ENCODE assay signal across 15 cellular contexts in the genomic region with DNA sequence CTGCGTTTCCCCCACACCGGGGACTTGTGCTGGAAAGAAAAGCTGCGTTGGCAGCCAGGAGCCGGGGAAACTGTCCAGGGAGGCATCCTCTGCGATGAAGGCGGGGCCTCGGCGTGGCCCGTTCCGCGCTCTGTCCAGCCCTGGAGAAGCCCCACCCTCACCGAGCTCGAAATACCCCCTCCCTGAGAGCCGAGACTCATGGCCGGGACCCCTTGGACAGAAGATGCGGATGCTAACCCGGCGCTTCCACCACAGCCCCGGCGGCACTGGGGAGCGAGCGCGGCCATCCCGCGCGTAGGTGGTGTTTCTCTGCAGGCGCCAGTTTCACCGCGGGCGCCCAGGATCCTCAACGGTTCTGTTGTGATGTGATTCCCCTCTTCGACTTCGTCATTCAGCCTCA. TPM values are rescaled to one million over a fixed set of nuclear protein-coding genes. Genes with fewer than 3 reads are reported as not detected.
DNase-seq lines count a peak whose midpoint lies in the region; ATAC-seq and TF ChIP-seq lines count a peak whose summit lies in the region.
"Had no signal": no experiment of that assay in that cellular context is flagged by ENCODE, and none has a peak within 500 bp of the region (broad histone marks: within the 10 kb centered on the region; RNA-seq: fewer than 3 reads in every experiment).

No MANE protein-coding gene starts in this region.

- TF ChIP-seq POLR2A in body of pancreas (IDR thresholded peaks at IDR 0.05) = no peak

- H3K27ac ChIP-seq in body of pancreas = no peak overlapping the region
- H3K27ac ChIP-seq: A549, KMS-11, upper lobe of right lung had no signal

- H3K9me3 ChIP-seq in body of pancreas = no peaks in the 10 kb centered on the region
- H3K9me3 ChIP-seq: A549, upper lobe of right lung had no signal

- no peaks in the 10 kb centered on the region for H3K9me3 Mint-ChIP-seq in activated CD4-positive, alpha-beta T cell treated with anti-CD3 and anti-CD28 coated beads, Interleukin-2, amount 10 ng/mL, durations not matched to agents 24 days and 14 days
- no peaks in the 10 kb centered on the region for H3K9me3 Mint-ChIP-seq in activated naive CD8-positive, alpha-beta T cell treated with anti-CD3 and anti-CD28 coated beads for 36 hours
- H3K9me3 Mint-ChIP-seq in natural killer cell treated with Interleukin-12 subunit alpha and Interleukin-12 subunit beta and Interleukin-15 and Interleukin-18, amount 100 ng/mL, for 72 hours = no peaks in the 10 kb centered on the region

- peak overlapping the region; percentile 81 for H3K4me3 Mint-ChIP-seq in activated CD4-positive, alpha-beta T cell treated with anti-CD3 and anti-CD28 coated beads, Interleukin-2, amount 10 ng/mL, durations not matched to agents 24 days and 14 days
- no peak overlapping the region for H3K4me3 Mint-ChIP-seq in activated naive CD8-positive, alpha-beta T cell treated with anti-CD3 and anti-CD28 coated beads for 36 hours
- H3K4me3 Mint-ChIP-seq in natural killer cell treated with Interleukin-12 subunit alpha and Interleukin-12 subunit beta and Interleukin-15 and Interleukin-18, amount 100 ng/mL, for 72 hours = peak overlapping the region; percentile 81

- WGBS in body of pancreas, 2 donors = 81 to 89% methylated on average over 30 to 32 of the region's 33 CpGs

- ATAC-seq in natural killer cell treated with Interleukin-12 subunit alpha and Interleukin-12 subunit beta and Interleukin-15 and Interleukin-18, amount 100 ng/mL, for 72 hours = peak in 1 of 2 donors; percentile 70
- ATAC-seq in body of pancreas (no peak), GM18867 (IDR thresholded peaks at IDR 0.05; ENCODE audit: unreplicated experiment) (no peak), HG02840 (IDR thresholded peaks at IDR 0.05; ENCODE audit: low FRiP score, unreplicated experiment) (no peak)
- ATAC-seq: A549, upper lobe of right lung had no signal

- H3K4me3 ChIP-seq in H7 (ENCODE audit: insufficient read depth, low read depth, low read length) = no peak overlapping the region
- H3K4me3 ChIP-seq in body of pancreas = no peak overlapping the region
- H3K4me3 ChIP-seq: A549, upper lobe of right lung had no signal

- H3K27ac Mint-ChIP-seq in activated CD4-positive, alpha-beta T cell treated with anti-CD3 and anti-CD28 coated beads, Interleukin-2, amount 10 ng/mL, durations not matched to agents 24 days and 14 days = peak overlapping the region; percentile 97
- H3K27ac Mint-ChIP-seq in activated naive CD8-positive, alpha-beta T cell treated with anti-CD3 and anti-CD28 coated beads for 36 hours = peak overlapping the region; percentile 91
- H3K27ac Mint-ChIP-seq in natural killer cell treated with Interleukin-12 subunit alpha and Interleukin-12 subunit beta and Interleukin-15 and Interleukin-18, amount 100 ng/mL, for 72 hours = peak overlapping the region; percentile 39 to 57

- DNase-seq in activated CD4-positive, alpha-beta T cell treated with anti-CD3 and anti-CD28 coated beads, Interleukin-2, amount 10 ng/mL, durations not matched to agents 24 days and 14 days = peak; percentile 76
- DNase-seq in activated CD4-positive, alpha-beta T cell treated with anti-CD3 and anti-CD28 coated beads, Interleukin-2, amount 50 U/mL, for 1 hour = no peak
- DNase-seq in H7 (peak; percentile 68), body of pancreas (no peak)
- DNase-seq in activated naive CD8-positive, alpha-beta T cell treated with anti-CD3 and anti-CD28 coated beads for 36 hours = peak; percentile 21
- DNase-seq in natural killer cell treated with Interleukin-12 subunit alpha and Interleukin-12 subunit beta and Interleukin-15 and Interleukin-18, amount 100 ng/mL, for 72 hours (ENCODE audit: low spot score) = no peak
- DNase-seq: DMS53, NCI-H1694 treated with DMSO at 0.1 percent for 48 hours, NCI-H748 treated with DMSO at 0.1 percent for 48 hours, RPMI8226 had no signal

- no peaks in the 10 kb centered on the region for H3K36me3 Mint-ChIP-seq in activated CD4-positive, alpha-beta T cell treated with anti-CD3 and anti-CD28 coated beads, Interleukin-2, amount 10 ng/mL, durations not matched to agents 24 days and 14 days (ENCODE audit: low read depth)
- H3K36me3 Mint-ChIP-seq in activated naive CD8-positive, alpha-beta T cell treated with anti-CD3 and anti-CD28 coated beads for 36 hours = no peaks in the 10 kb centered on the region
- no peaks in the 10 kb centered on the region for H3K36me3 Mint-ChIP-seq in natural killer cell treated with Interleukin-12 subunit alpha and Interleukin-12 subunit beta and Interleukin-15 and Interleukin-18, amount 100 ng/mL, for 72 hours

- no peak for TF ChIP-seq CTCF in body of pancreas (IDR thresholded peaks at IDR 0.05)

- H3K27me3 ChIP-seq in H7 (ENCODE audit: control insufficient read depth, insufficient read depth, low read length) (no peaks in the 10 kb centered on the region), body of pancreas (no peaks in the 10 kb centered on the region)
- H3K27me3 ChIP-seq: upper lobe of right lung had no signal

- H3K4me1 Mint-ChIP-seq in activated CD4-positive, alpha-beta T cell treated with anti-CD3 and anti-CD28 coated beads, Interleukin-2, amount 10 ng/mL, durations not matched to agents 24 days and 14 days = peaks cover 49% of the 10 kb centered on the region
- peaks cover 40% of the 10 kb centered on the region for H3K4me1 Mint-ChIP-seq in activated naive CD8-positive, alpha-beta T cell treated with anti-CD3 and anti-CD28 coated beads for 36 hours
- H3K4me1 Mint-ChIP-seq in natural killer cell treated with Interleukin-12 subunit alpha and Interleukin-12 subunit beta and Interleukin-15 and Interleukin-18, amount 100 ng/mL, for 72 hours (ENCODE audit: low read depth in 2 of 2) = peaks cover 31 to 36% of the 10 kb centered on the region in 2 donors

- no peaks in the 10 kb centered on the region for H3K27me3 Mint-ChIP-seq in activated CD4-positive, alpha-beta T cell treated with anti-CD3 and anti-CD28 coated beads, Interleukin-2, amount 10 ng/mL, durations not matched to agents 24 days and 14 days
- H3K27me3 Mint-ChIP-seq in activated naive CD8-positive, alpha-beta T cell treated with anti-CD3 and anti-CD28 coated beads for 36 hours = no peaks in the 10 kb centered on the region
- peaks cover 0 to 6% of the 10 kb centered on the region in 2 donors for H3K27me3 Mint-ChIP-seq in natural killer cell treated with Interleukin-12 subunit alpha and Interleukin-12 subunit beta and Interleukin-15 and Interleukin-18, amount 100 ng/mL, for 72 hours

- H3K36me3 ChIP-seq in H7 (replicated peaks; ENCODE audit: control insufficient read depth, insufficient read depth, low read length) (peaks cover 5% of the 10 kb centered on the region), body of pancreas (replicated peaks in 1 of 2; ENCODE audit: insufficient read depth in 1 of 2, low read depth in 2 of 2) (no peaks in the 10 kb centered on the region)
- H3K36me3 ChIP-seq: upper lobe of right lung had no signal

- intact Hi-C loops in activated CD4-positive, alpha-beta T cell treated with anti-CD3 and anti-CD28 coated beads, Interleukin-2, amount 10 ng/mL, durations not matched to agents 24 days and 14 days (cut with micrococcal nuclease) = loop anchor here (2.0 kb wide), 1 partner anchor 70 kb away; no protein-coding TSS in a partner anchor
- intact Hi-C loops in body of pancreas (cut with DNase I) = no loop called here

- H3K4me1 ChIP-seq in body of pancreas = no peaks in the 10 kb centered on the region
- H3K4me1 ChIP-seq: A549, upper lobe of right lung had no signal

RNA-seq across cellular contexts. Expression of gene PDE9A, which starts 31.6 kb away (rescaled TPM):
- 10.7 and 13.1 TPM in 2 replicates for total RNA-seq in activated CD4-positive, alpha-beta T cell treated with anti-CD3 and anti-CD28 coated beads, Interleukin-2, amount 10 ng/mL, durations not matched to agents 24 days and 14 days
- total RNA-seq in H7 (2014; rRNA removed; shearing (Covaris generic)) = 24.2 and 37.9 TPM in 2 replicates
- 1 to 10 TPM; 6.5 to 7.7 TPM for total RNA-seq in activated naive CD8-positive, alpha-beta T cell treated with anti-CD3 and anti-CD28 coated beads for 36 hours
- 1 to 10 TPM; 1.4 to 2.2 TPM for total RNA-seq in natural killer cell treated with Interleukin-12 subunit alpha and Interleukin-12 subunit beta and Interleukin-15 and Interleukin-18, amount 100 ng/mL, for 72 hours
- 1 to 10 TPM; 5.2 to 7.9 TPM for total RNA-seq in body of pancreas

Comparison
In these comparisons a context has a peak if more than half of its experiments do, and no peak if none do; other contexts are left out.
1. DNase-seq: peak in activated CD4-positive, alpha-beta T cell treated with anti-CD3 and anti-CD28 coated beads, Interleukin-2, amount 10 ng/mL, durations not matched to agents 24 days and 14 days (single experiment), H7 (single experiment) and activated naive CD8-positive, alpha-beta T cell treated with anti-CD3 and anti-CD28 coated beads for 36 hours (single experiment); none in activated CD4-positive, alpha-beta T cell treated with anti-CD3 and anti-CD28 coated beads, Interleukin-2, amount 50 U/mL, for 1 hour (single experiment), natural killer cell treated with Interleukin-12 subunit alpha and Interleukin-12 subunit beta and Interleukin-15 and Interleukin-18, amount 100 ng/mL, for 72 hours (single experiment) and body of pancreas (0 of 4).
2. Peak in every context shown above with its lines, with median percentiles within 50 percentile points of each other: H3K27ac Mint-ChIP-seq.